ENCODE assay signal across 8 cellular contexts in genomic region chr10:15427836-15428414, GRCh38. TPM values are rescaled to one million over a fixed set of nuclear protein-coding genes. Genes with fewer than 3 reads are reported as not detected.
DNase-seq lines count a peak whose midpoint lies in the region; ATAC-seq, FAIRE-seq and TF ChIP-seq lines count a peak whose summit lies in the region.

No MANE protein-coding gene starts in this region.

- DNase-seq in GM13976 (ENCODE audit: low spot score) = peak; percentile 38
- no peak for DNase-seq in PC-9
- peak; percentile 66 for DNase-seq in fibroblast of mammary gland (ENCODE audit: low read depth)
- peak; percentile 32 for DNase-seq in small intestine
- no peak for DNase-seq in NCI-H1436 treated with DMSO at 0.1 percent for 48 hours (lab: John Stamatoyannopoulos, UW)
- DNase-seq in natural killer cell = no peak

- H3K36me3 Mint-ChIP-seq in natural killer cell = no peaks in the 10 kb centered on the region

- no peaks in the 10 kb centered on the region for H3K4me1 Mint-ChIP-seq in natural killer cell

- no peak overlapping the region for H3K4me3 Mint-ChIP-seq in natural killer cell

- in situ Hi-C loops in GM13976 (cut with MboI; ENCODE audit: low sequenced_read_pairs, unreplicated experiment) = no loop called here

- FAIRE-seq in A204.1 (lab: Jason Lieb, UNC) (peak; percentile 95), small intestine (lab: Jason Lieb, UNC) (no peak)

- no peaks in the 10 kb centered on the region for H3K79me2 ChIP-seq in PC-9 (ENCODE audit: low read depth)

- H3K9me3 ChIP-seq in PC-9 (ENCODE audit: insufficient read depth, low read depth) (no peaks in the 10 kb centered on the region), small intestine (ENCODE audit: control insufficient read depth, low read depth) (no peaks in the 10 kb centered on the region)

- intact Hi-C loops in PC-9 (cut with micrococcal nuclease; ENCODE audit: unreplicated experiment) (no loop called here), natural killer cell (cut with micrococcal nuclease) (no loop called here)

- H3K27me3 ChIP-seq in PC-9 (ENCODE audit: insufficient read depth, low read depth) = no peaks in the 10 kb centered on the region; the same call in 1 of the 2 replicates
- H3K27me3 ChIP-seq in small intestine (ENCODE audit: control insufficient read depth in 2 of 2, insufficient read depth in 2 of 2, low read length in 2 of 2) = no peaks in the 10 kb centered on the region

- no peaks in the 10 kb centered on the region for H4K20me1 ChIP-seq in PC-9 (ENCODE audit: insufficient read depth)

- H3K27me3 Mint-ChIP-seq in natural killer cell (ENCODE audit: low read depth in 2 of 2) = peaks cover 0 to 12% of the 10 kb centered on the region in 2 donors

- H3K9me2 ChIP-seq in PC-9 (ENCODE audit: insufficient read depth) = no peaks in the 10 kb centered on the region

- TF ChIP-seq CTCF in GM13976 (IDR thresholded peaks at IDR 0.05; ENCODE audit: borderline replicate concordance, control extremely low read depth, extremely low read depth, insufficient read depth, missing control alignments) (no peak), PC-9 (conservative IDR thresholded peaks at IDR 0.05) (peak; percentile 62), fibroblast of mammary gland (conservative IDR thresholded peaks at IDR 0.05; ENCODE audit: control insufficient read depth, insufficient read depth, low read depth, low read length) (peak; percentile 62), natural killer cell (IDR thresholded peaks at IDR 0.05) (no peak)

- no peaks in the 10 kb centered on the region for H3K9me3 Mint-ChIP-seq in natural killer cell

- H3K4me1 ChIP-seq in PC-9 (replicated peaks; ENCODE audit: insufficient read depth) (no peaks in the 10 kb centered on the region), small intestine (ENCODE audit: control insufficient read depth in 2 of 2, insufficient read depth in 1 of 2, low read depth in 1 of 2, low read length in 1 of 2) (no peaks in the 10 kb centered on the region)

- H3F3A ChIP-seq in PC-9 (ENCODE audit: insufficient read depth, low read depth) = no peaks in the 10 kb centered on the region

- no peak overlapping the region for H3K27ac Mint-ChIP-seq in natural killer cell

- BruUV-seq in PC-9 (replicated peaks; lab: Mats Ljungman, UMichigan) = no TSS peak

- CTCF ChIA-PET in PC-9 (lab: Charles Lee) = no interaction called here

- no peak overlapping the region for H3K4me2 ChIP-seq in PC-9

- H3K27ac ChIP-seq in PC-9 (no peak overlapping the region), small intestine (ENCODE audit: low read depth in 1 of 2, low read length in 1 of 2) (no peak overlapping the region)

- no peak for ATAC-seq in natural killer cell
- ATAC-seq in HG03175 (IDR thresholded peaks at IDR 0.05; ENCODE audit: unreplicated experiment) = no peak

- no peaks in the 10 kb centered on the region for H3K36me3 ChIP-seq in PC-9 (ENCODE audit: low read depth)
- no peaks in the 10 kb centered on the region for H3K36me3 ChIP-seq in small intestine (ENCODE audit: control insufficient read depth in 2 of 2, insufficient read depth in 2 of 2, low read length in 2 of 2)

- H3K4me3 ChIP-seq in PC-9 = no peak overlapping the region
- no peak overlapping the region for H3K4me3 ChIP-seq in fibroblast of mammary gland (ENCODE audit: control insufficient read depth, low read depth, low read length)
- no peak overlapping the region for H3K4me3 ChIP-seq in small intestine (ENCODE audit: low read depth in 1 of 2, low read length in 2 of 2)

- WGBS in small intestine, 3 donors = 30 to 34% (median 33%) methylated on average over 5 of the region's 5 CpGs

- H2AFZ ChIP-seq in PC-9 = no peak overlapping the region

- POLR2A ChIA-PET in PC-9 (lab: Charles Lee; ENCODE audit: unreplicated experiment) = no interaction called here

RNA-seq across cellular contexts. Expression of gene FAM171A1, which starts 56.8 kb away (rescaled TPM):
- total RNA-seq in PC-9 (2021) (3.0 and 3.6 TPM in 2 replicates), natural killer cell (1 to 10 TPM in 2 of 3 donors, under 1 TPM in 1; 0.99 to 2.3 (median 1.6) TPM)
- polyA plus RNA-seq in small intestine = 10 to 100 TPM in 1 of 3 donors, 1 to 10 TPM in 2; 9.2 to 28.4 (median 9.5) TPM

Comparison
In these comparisons a context has a peak if more than half of its experiments do, and no peak if none do; other contexts are left out.
1. DNase-seq: peak in GM13976 (single experiment), fibroblast of mammary gland (single experiment) and small intestine (single experiment); none in PC-9 (0 of 2), NCI-H1436 treated with DMSO at 0.1 percent for 48 hours (single experiment) and natural killer cell (single experiment).
2. CTCF ChIP-seq: peak in PC-9 (single experiment) and fibroblast of mammary gland (single experiment); none in GM13976 (single experiment) and natural killer cell (single experiment).